11 cellular contexts compared by ENCODE assay signal in the genomic region with DNA sequence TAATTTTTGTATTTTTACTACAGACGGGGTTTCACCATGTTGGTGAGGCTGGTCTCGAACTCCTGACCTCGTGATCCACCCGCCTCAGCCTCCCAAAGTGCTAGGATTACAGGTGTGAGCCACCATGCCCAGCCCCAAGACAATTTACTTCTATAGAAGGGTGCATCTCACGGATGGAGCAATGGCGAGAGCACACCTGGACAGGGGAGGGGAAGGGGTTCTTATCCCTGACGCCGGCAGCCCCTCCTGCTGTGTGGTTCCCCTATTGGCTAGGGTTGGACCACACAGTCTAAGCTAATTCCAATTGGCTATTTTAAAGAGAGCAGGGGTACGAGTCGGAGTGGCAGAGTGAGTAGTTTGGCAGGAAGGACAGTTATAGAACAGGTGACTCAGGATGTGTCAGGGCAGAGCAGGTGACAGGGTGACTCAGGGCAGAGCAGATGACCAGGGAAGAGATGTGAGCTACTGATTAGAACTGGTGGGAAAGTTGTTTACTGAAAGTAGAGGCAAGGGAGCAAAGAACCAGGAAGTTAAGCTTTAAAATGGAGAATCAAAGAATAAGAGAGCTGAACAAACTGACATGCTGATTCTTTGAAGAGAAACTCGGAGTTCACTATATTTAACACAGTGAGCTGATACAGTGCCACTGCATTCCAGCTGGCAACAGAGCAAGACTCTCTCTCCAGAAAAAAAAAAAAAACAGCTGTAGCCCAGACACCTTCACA. TPM values are rescaled to one million over a fixed set of nuclear protein-coding genes. Genes with fewer than 3 reads are reported as not detected.
DNase-seq lines count a peak whose midpoint lies in the region; ATAC-seq and TF ChIP-seq lines count a peak whose summit lies in the region.
"Had no signal": no experiment of that assay in that cellular context is flagged by ENCODE, and none has a peak within 500 bp of the region (broad histone marks: within the 10 kb centered on the region; RNA-seq: fewer than 3 reads in every experiment).

No MANE protein-coding gene starts in this region.

- DNase-seq in A172 (ENCODE audit: low spot score) = peak; percentile 99
- DNase-seq in HCEC 1CT = peak; percentile 80
- DNase-seq in activated CD8-positive, alpha-beta T cell treated with anti-CD3 and anti-CD28 coated beads for 36 hours = peak; percentile 37
- peak; percentile 88 for DNase-seq in kidney epithelial cell (ENCODE audit: low read depth)
- DNase-seq in caudate nucleus (lab: John Stamatoyannopoulos, UW) = no peak
- no peak for DNase-seq in CD14-positive monocyte (ENCODE audit: low spot score)
- DNase-seq: activated CD8-positive, alpha-beta memory T cell treated with anti-CD3 and anti-CD28 coated beads, Interleukin-2, amount 10 ng/mL, durations not matched to agents 7 days and 5 days had no signal

- no peak for TF ChIP-seq CTCF in activated CD8-positive, alpha-beta T cell treated with anti-CD3 and anti-CD28 coated beads for 36 hours (IDR thresholded peaks at IDR 0.05)
- TF ChIP-seq CTCF in kidney epithelial cell (IDR thresholded peaks at IDR 0.05; ENCODE audit: insufficient read depth, low read length, poor library complexity, severe bottlenecking) = no peak
- no peak for TF ChIP-seq CTCF in CD14-positive monocyte (IDR thresholded peaks at IDR 0.05)

- no peaks in the 10 kb centered on the region for H3K36me3 Mint-ChIP-seq in activated CD8-positive, alpha-beta T cell treated with anti-CD3 and anti-CD28 coated beads for 36 hours (ENCODE audit: low read depth)
- no peaks in the 10 kb centered on the region for H3K36me3 Mint-ChIP-seq in CD14-positive monocyte
- H3K36me3 Mint-ChIP-seq: activated CD8-positive, alpha-beta memory T cell treated with anti-CD3 and anti-CD28 coated beads, Interleukin-2, amount 10 ng/mL, durations not matched to agents 7 days and 5 days had no signal

- no peak overlapping the region for H3K27ac Mint-ChIP-seq in activated CD8-positive, alpha-beta T cell treated with anti-CD3 and anti-CD28 coated beads for 36 hours
- H3K27ac Mint-ChIP-seq in CD14-positive monocyte = no peak overlapping the region
- H3K27ac Mint-ChIP-seq: activated CD8-positive, alpha-beta memory T cell treated with anti-CD3 and anti-CD28 coated beads, Interleukin-2, amount 10 ng/mL, durations not matched to agents 7 days and 5 days had no signal

- POLR2A ChIA-PET in activated CD8-positive, alpha-beta T cell treated with anti-CD3 and anti-CD28 coated beads for 36 hours (lab: Charles Lee) = no interaction called here

- intact Hi-C loops in activated CD8-positive, alpha-beta T cell treated with anti-CD3 and anti-CD28 coated beads for 36 hours (cut with micrococcal nuclease) = no loop called here
- intact Hi-C loops in CD14-positive monocyte (cut with micrococcal nuclease) = no loop called here

- no peaks in the 10 kb centered on the region for H3K9me3 Mint-ChIP-seq in activated CD8-positive, alpha-beta T cell treated with anti-CD3 and anti-CD28 coated beads for 36 hours
- peaks cover 0 to 4% (median 0%) of the 10 kb centered on the region in 7 donors for H3K9me3 Mint-ChIP-seq in CD14-positive monocyte

- H3K27me3 ChIP-seq in kidney epithelial cell (ENCODE audit: control insufficient read depth, insufficient read depth, low read length) = peaks cover 14% of the 10 kb centered on the region

- no peak overlapping the region for H3K4me3 ChIP-seq in kidney epithelial cell (ENCODE audit: low read depth, low read length)
- H3K4me3 ChIP-seq: lung, thoracic aorta had no signal

- CTCF ChIA-PET in activated CD8-positive, alpha-beta T cell treated with anti-CD3 and anti-CD28 coated beads for 36 hours (lab: Charles Lee) = no interaction called here

- peak; percentile 66 for ATAC-seq in activated CD8-positive, alpha-beta T cell treated with anti-CD3 and anti-CD28 coated beads for 36 hours
- ATAC-seq in HG03565 (IDR thresholded peaks at IDR 0.05; ENCODE audit: unreplicated experiment) (no peak), HG02642 (IDR thresholded peaks at IDR 0.05; ENCODE audit: poor library complexity, unreplicated experiment) (no peak)
- ATAC-seq: activated CD8-positive, alpha-beta memory T cell treated with anti-CD3 and anti-CD28 coated beads, Interleukin-2, amount 10 ng/mL, durations not matched to agents 7 days and 5 days had no signal

- H3K4me3 Mint-ChIP-seq in activated CD8-positive, alpha-beta T cell treated with anti-CD3 and anti-CD28 coated beads for 36 hours = no peak overlapping the region
- no peak overlapping the region for H3K4me3 Mint-ChIP-seq in CD14-positive monocyte
- H3K4me3 Mint-ChIP-seq: activated CD8-positive, alpha-beta memory T cell treated with anti-CD3 and anti-CD28 coated beads, Interleukin-2, amount 10 ng/mL, durations not matched to agents 7 days and 5 days had no signal

- H3K27ac ChIP-seq in caudate nucleus (ENCODE audit: low read depth, low read length) = no peak overlapping the region
- H3K27ac ChIP-seq: thoracic aorta had no signal

- no peaks in the 10 kb centered on the region for H3K36me3 ChIP-seq in kidney epithelial cell (ENCODE audit: control insufficient read depth, insufficient read depth, low read length)
- H3K36me3 ChIP-seq: thoracic aorta had no signal

- peaks cover 11% of the 10 kb centered on the region for H3K27me3 Mint-ChIP-seq in activated CD8-positive, alpha-beta T cell treated with anti-CD3 and anti-CD28 coated beads for 36 hours
- peaks cover 22 to 48% (median 26%) of the 10 kb centered on the region in 3 donors for H3K27me3 Mint-ChIP-seq in CD14-positive monocyte (ENCODE audit: low read depth in 3 of 3)

- peaks cover 8% of the 10 kb centered on the region for H3K4me1 Mint-ChIP-seq in activated CD8-positive, alpha-beta T cell treated with anti-CD3 and anti-CD28 coated beads for 36 hours (ENCODE audit: low read depth)
- peaks cover 8% of the 10 kb centered on the region for H3K4me1 Mint-ChIP-seq in CD14-positive monocyte

RNA-seq across cellular contexts. Expression of a gene that starts 12.6 kb away (rescaled TPM):
- 102 and 117 TPM in 2 replicates for total RNA-seq in A172 (2014; rRNA removed; shearing (Covaris generic))
- total RNA-seq in activated CD8-positive, alpha-beta T cell treated with anti-CD3 and anti-CD28 coated beads for 36 hours = 100 to 1,000 TPM; 245 to 254 TPM
- 129 and 139 TPM in 2 replicates for total RNA-seq in kidney epithelial cell
- 10 to 100 TPM; 76.8 to 88.8 TPM for polyA plus RNA-seq in CD14-positive monocyte

RNA-seq across cellular contexts. Expression of a gene that starts 36.6 kb away (rescaled TPM):
- total RNA-seq in A172 (2014; rRNA removed; shearing (Covaris generic)) = 2.4 and 10.3 TPM in 2 replicates
- under 1 TPM; 0.27 to 0.68 TPM for total RNA-seq in activated CD8-positive, alpha-beta T cell treated with anti-CD3 and anti-CD28 coated beads for 36 hours
- 1.2 and 5.8 TPM in 2 replicates for total RNA-seq in kidney epithelial cell
- polyA plus RNA-seq in CD14-positive monocyte = not detected

RNA-seq across cellular contexts. Expression of a gene that starts 41.0 kb away (rescaled TPM):
- total RNA-seq in A172 (2014; rRNA removed; shearing (Covaris generic)) = not detected in 2 replicates
- total RNA-seq in activated CD8-positive, alpha-beta T cell treated with anti-CD3 and anti-CD28 coated beads for 36 hours = not detected
- total RNA-seq in kidney epithelial cell = not detected in 2 replicates
- polyA plus RNA-seq in CD14-positive monocyte = not detected
- total RNA-seq: activated CD8-positive, alpha-beta memory T cell treated with anti-CD3 and anti-CD28 coated beads, Interleukin-2, amount 10 ng/mL, durations not matched to agents 7 days and 5 days had no signal

RNA-seq across cellular contexts. Expression of a gene that starts 54.8 kb away (rescaled TPM):
- total RNA-seq in A172 (2014; rRNA removed; shearing (Covaris generic)) = 179 TPM in 2 replicates
- total RNA-seq in activated CD8-positive, alpha-beta T cell treated with anti-CD3 and anti-CD28 coated beads for 36 hours = 10 to 100 TPM; 54.7 to 57.4 TPM
- total RNA-seq in kidney epithelial cell = 138 and 144 TPM in 2 replicates
- polyA plus RNA-seq in CD14-positive monocyte = 10 to 100 TPM; 48.2 to 73.1 TPM

RNA-seq across cellular contexts. Expression of a gene that starts 54.9 kb away (rescaled TPM):
- total RNA-seq in A172 (2014; rRNA removed; shearing (Covaris generic)) = 45.8 and 61.0 TPM in 2 replicates
- 10 to 100 TPM; 17.3 to 19.2 TPM for total RNA-seq in activated CD8-positive, alpha-beta T cell treated with anti-CD3 and anti-CD28 coated beads for 36 hours
- total RNA-seq in kidney epithelial cell = 103 and 104 TPM in 2 replicates
- 10 to 100 TPM; 74.7 to 82.5 TPM for polyA plus RNA-seq in CD14-positive monocyte

Comparison
In these comparisons a context has a peak if more than half of its experiments do, and no peak if none do; other contexts are left out.
1. DNase-seq: peak in A172 (single experiment), HCEC 1CT (single experiment), activated CD8-positive, alpha-beta T cell treated with anti-CD3 and anti-CD28 coated beads for 36 hours (single experiment) and kidney epithelial cell (single experiment); none in caudate nucleus (0 of 61) and CD14-positive monocyte (single experiment).